In the genomic region with DNA sequence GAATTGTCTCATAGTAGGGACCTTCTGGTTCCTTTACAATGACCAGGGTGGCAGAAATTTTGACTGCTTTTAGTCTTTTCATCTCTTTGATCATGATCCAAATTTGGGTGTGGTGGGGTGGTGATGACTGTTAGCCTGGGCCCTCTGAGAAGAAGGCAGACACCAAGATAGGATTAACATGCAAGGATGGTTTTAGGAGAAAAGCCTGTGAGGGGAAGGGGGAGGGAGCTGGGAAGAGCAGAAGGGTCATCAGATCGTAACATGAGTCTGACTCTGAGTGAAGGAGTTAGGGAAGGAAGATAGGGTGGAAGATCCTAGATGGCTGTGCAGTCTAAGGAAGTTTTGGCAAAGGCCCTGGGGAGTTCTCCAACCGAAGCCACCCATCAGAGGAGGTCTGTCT, we compare ENCODE assay signal across 33 cellular contexts.
"Had no signal": no experiment of that assay in that cellular context is flagged by ENCODE, and none has a peak within 500 bp of the region (broad histone marks: within the 10 kb centered on the region; RNA-seq: fewer than 3 reads in every experiment).

No MANE protein-coding gene starts in this region.

- H3K27me3 ChIP-seq: brain microvascular endothelial cell, Peyer's patch had no signal

- ATAC-seq: activated CD8-positive, alpha-beta T cell treated with anti-CD3 and anti-CD28 coated beads for 36 hours; activated T-cell treated with anti-CD3 and anti-CD28 coated beads, Interleukin-2, amount 50 U/mL, for 72 hours; activated T-helper 17 cell treated with anti-CD3 and anti-CD28 coated beads, Interleukin-2, amount 50 U/mL, for 72 hours; PC-3 had no signal

- H3K9me3 ChIP-seq: Peyer's patch had no signal

- H3K4me1 ChIP-seq: Peyer's patch had no signal

- H3K4me3 ChIP-seq: Peyer's patch had no signal

- H3K27me3 Mint-ChIP-seq: activated naive CD8-positive, alpha-beta T cell treated with anti-CD3 and anti-CD28 coated beads for 36 hours had no signal

- DNase-seq: activated CD4-positive, alpha-beta T cell treated with anti-CD3 and anti-CD28 coated beads for 1 hour; activated CD4-positive, alpha-beta T cell treated with anti-CD3 and anti-CD28 coated beads, Interleukin-2, amount 10 ng/mL, durations not matched to agents 24 days and 14 days; activated CD4-positive, alpha-beta T cell treated with anti-CD3 and anti-CD28 coated beads, Interleukin-2, amount 50 U/mL, for 4 hours; activated CD4-positive, CD25-positive, alpha-beta regulatory T cell; activated CD8-positive, alpha-beta T cell treated with anti-CD3 and anti-CD28 coated beads for 36 hours; activated effector memory CD4-positive, alpha-beta T cell treated with anti-CD3 and anti-CD28 coated beads, Interleukin-2, amount 50 U/mL, for 16 hours; activated naive CD4-positive, alpha-beta T cell; activated naive CD4-positive, alpha-beta T cell treated with anti-CD3 and anti-CD28 coated beads, Interleukin-2, amount 50 U/mL, for 16 hours; activated naive CD8-positive, alpha-beta T cell treated with anti-CD3 and anti-CD28 coated beads for 36 hours; activated T-cell treated with anti-CD3 and anti-CD28 coated beads, Interleukin-2, amount 50 U/mL, for 1 hour; activated T-cell treated with anti-CD3 and anti-CD28 coated beads, Interleukin-2, amount 50 U/mL, for 72 hours; amniotic stem cell; aorta; brain microvascular endothelial cell; central memory CD4-positive, alpha-beta T cell; NCI-H1105; NCI-H1417 treated with DMSO at 0.1 percent for 48 hours; NCI-H187 treated with DMSO at 0.1 percent for 48 hours; NCI-H2081; NCI-H226; NCI-H446 treated with DMSO at 0.1 percent for 48 hours; NCI-H524; NCI-H69; NK-92 treated with Interleukin-12 subunit alpha and Interleukin-12 subunit beta, amount 100 ng/mL, for 24 hours; PC-3; Peyer's patch; RPMI8226; SW 1271; T-helper 1 cell; T-helper 2 cell; T-helper 9 cell had no signal

- H3K4me1 Mint-ChIP-seq: activated CD4-positive, alpha-beta T cell treated with anti-CD3 and anti-CD28 coated beads, Interleukin-2, amount 10 ng/mL, durations not matched to agents 24 days and 14 days; activated naive CD8-positive, alpha-beta T cell treated with anti-CD3 and anti-CD28 coated beads for 36 hours; activated T-helper 17 cell treated with anti-CD3 and anti-CD28 coated beads, Interleukin-2, amount 50 U/mL, for 72 hours had no signal

- H3K36me3 ChIP-seq: brain microvascular endothelial cell, Peyer's patch had no signal

- H3K27ac ChIP-seq: brain microvascular endothelial cell, Peyer's patch, VCaP had no signal

- H3K4me3 Mint-ChIP-seq: activated CD4-positive, alpha-beta T cell treated with anti-CD3 and anti-CD28 coated beads, Interleukin-2, amount 10 ng/mL, durations not matched to agents 24 days and 14 days; activated CD8-positive, alpha-beta T cell treated with anti-CD3 and anti-CD28 coated beads for 36 hours; activated naive CD8-positive, alpha-beta T cell treated with anti-CD3 and anti-CD28 coated beads for 36 hours; activated T-cell treated with anti-CD3 and anti-CD28 coated beads, Interleukin-2, amount 50 U/mL, for 72 hours; activated T-helper 17 cell treated with anti-CD3 and anti-CD28 coated beads, Interleukin-2, amount 50 U/mL, for 72 hours had no signal

- H3K36me3 Mint-ChIP-seq: activated naive CD8-positive, alpha-beta T cell treated with anti-CD3 and anti-CD28 coated beads for 36 hours had no signal

- H3K9me3 Mint-ChIP-seq: activated CD4-positive, alpha-beta T cell treated with anti-CD3 and anti-CD28 coated beads, Interleukin-2, amount 10 ng/mL, durations not matched to agents 24 days and 14 days; activated CD8-positive, alpha-beta T cell treated with anti-CD3 and anti-CD28 coated beads for 36 hours; activated naive CD8-positive, alpha-beta T cell treated with anti-CD3 and anti-CD28 coated beads for 36 hours; activated T-cell treated with anti-CD3 and anti-CD28 coated beads, Interleukin-2, amount 50 U/mL, for 72 hours; activated T-helper 17 cell treated with anti-CD3 and anti-CD28 coated beads, Interleukin-2, amount 50 U/mL, for 72 hours had no signal

- H3K27ac Mint-ChIP-seq: activated CD4-positive, alpha-beta T cell treated with anti-CD3 and anti-CD28 coated beads, Interleukin-2, amount 10 ng/mL, durations not matched to agents 24 days and 14 days; activated CD8-positive, alpha-beta T cell treated with anti-CD3 and anti-CD28 coated beads for 36 hours; activated naive CD8-positive, alpha-beta T cell treated with anti-CD3 and anti-CD28 coated beads for 36 hours; activated T-cell treated with anti-CD3 and anti-CD28 coated beads, Interleukin-2, amount 50 U/mL, for 72 hours; activated T-helper 17 cell treated with anti-CD3 and anti-CD28 coated beads, Interleukin-2, amount 50 U/mL, for 72 hours had no signal
